In genomic region chr15:62163397-62163796, GRCh38 we compare ENCODE assay signal across 2 cellular contexts.
A peak's percentile ranks its signal among the peaks of the same experiment; 100 is the strongest.
TF ChIP-seq lines count a peak whose summit lies in the region.

No MANE protein-coding gene starts in this region.

TF ChIP-seq in GM23338, 12 proteins besides CTCF, POLR2A, EP300 and RAD21:
- TF ChIP-seq EZH2phosphoT487 (IDR thresholded peaks at IDR 0.05; ENCODE audit: unreplicated experiment) (no peak), EZH2 (IDR thresholded peaks at IDR 0.05; ENCODE audit: low read depth, unreplicated experiment) (peak; percentile 11), ETS1 (IDR thresholded peaks at IDR 0.05) (no peak), POLR2AphosphoS5 (IDR thresholded peaks at IDR 0.05; ENCODE audit: low read depth) (no peak), CREB1 (CRISPR knock-in tag; IDR thresholded peaks at IDR 0.05; ENCODE audit: low read depth) (no peak)

TF ChIP-seq in H1, 55 proteins besides CTCF, POLR2A, EP300 and RAD21:
- TF ChIP-seq EZH2 (IDR thresholded peaks at IDR 0.05; ENCODE audit: low read depth, low read length, severe bottlenecking) (no peak), SUZ12 (IDR thresholded peaks at IDR 0.05; ENCODE audit: low read length) (0 out of 2 replicates have a peak, but pooled peaks have one; percentile 6)
